ENCODE assay signal across 28 cellular contexts in genomic region chr13:93266681-93267080, GRCh38.
A peak's percentile ranks its signal among the peaks of the same experiment; 100 is the strongest.
DNase-seq lines count a peak whose midpoint lies in the region; FAIRE-seq and TF ChIP-seq lines count a peak whose summit lies in the region.
"Had no signal": no experiment of that assay in that cellular context is flagged by ENCODE, and none has a peak within 500 bp of the region (broad histone marks: within the 10 kb centered on the region; RNA-seq: fewer than 3 reads in every experiment).

No MANE protein-coding gene starts in this region.

- TF ChIP-seq CTCF in D721Med (IDR thresholded peaks at IDR 0.05; ENCODE audit: insufficient read depth, missing control alignments): no peak

- H3K36me3 ChIP-seq in SK-N-MC (ENCODE audit: insufficient read depth, low read length): no peaks in the 10 kb centered on the region
- H3K36me3 ChIP-seq: BE2C; BLaER1; BLaER1 treated with 17β-estradiol and CSF1 and Interleukin-3, amounts not matched to agents 10 nM and 100 nM had no signal

- peak; percentile 48 for FAIRE-seq in D721Med (lab: Jason Lieb, UNC)
- FAIRE-seq: A549 had no signal

- H3K9ac ChIP-seq in SK-N-MC (ENCODE audit: insufficient read length): no peak overlapping the region
- H3K9ac ChIP-seq: BLaER1; BLaER1 treated with 17β-estradiol and CSF1 and Interleukin-3, amounts not matched to agents 10 nM and 100 nM had no signal

- H3K27ac ChIP-seq in SK-N-MC: peak overlapping the region; percentile 82
- H3K27ac ChIP-seq: 22Rv1; A549; BLaER1; BLaER1 treated with 17β-estradiol and CSF1 and Interleukin-3, amounts not matched to agents 10 nM and 100 nM; C4-2B had no signal

- no peak for DNase-seq in D721Med (ENCODE audit: insufficient read length, low spot score)
- peak; percentile 61 for DNase-seq in SK-N-MC (ENCODE audit: low read depth, low spot score)
- no peak for DNase-seq in activated CD8-positive, alpha-beta memory T cell treated with anti-CD3 and anti-CD28 coated beads for 24 hours
- no peak for DNase-seq in 8988T
- DNase-seq: ACHN; AML-193; BE2C; C1 segment of cervical spinal cord; Caco-2; Calu3; CD4-positive, alpha-beta memory T cell; CD4-positive, alpha-beta T cell; CD4-positive, CD25-positive, alpha-beta regulatory T cell; CD8-positive, alpha-beta memory T cell; CD8-positive, alpha-beta T cell; COR-L47; DMS 273 treated with DMSO at 0.1 percent for 48 hours; DMS153; DMS53; DMS79; DMS79 treated with DMSO at 0.1 percent for 48 hours; DND-41; EL had no signal

- no peaks in the 10 kb centered on the region for H3K9me3 ChIP-seq in SK-N-MC (ENCODE audit: low read depth, low read length)
- H3K9me3 ChIP-seq: A549; BE2C; BLaER1; BLaER1 treated with 17β-estradiol and CSF1 and Interleukin-3, amounts not matched to agents 10 nM and 100 nM; Caco-2 had no signal

- H3K4me3 ChIP-seq in SK-N-MC: peak overlapping the region; percentile 53
- H3K4me3 ChIP-seq: A549; BLaER1; BLaER1 treated with 17β-estradiol and CSF1 and Interleukin-3, amounts not matched to agents 10 nM and 100 nM had no signal
